In the genomic region with DNA sequence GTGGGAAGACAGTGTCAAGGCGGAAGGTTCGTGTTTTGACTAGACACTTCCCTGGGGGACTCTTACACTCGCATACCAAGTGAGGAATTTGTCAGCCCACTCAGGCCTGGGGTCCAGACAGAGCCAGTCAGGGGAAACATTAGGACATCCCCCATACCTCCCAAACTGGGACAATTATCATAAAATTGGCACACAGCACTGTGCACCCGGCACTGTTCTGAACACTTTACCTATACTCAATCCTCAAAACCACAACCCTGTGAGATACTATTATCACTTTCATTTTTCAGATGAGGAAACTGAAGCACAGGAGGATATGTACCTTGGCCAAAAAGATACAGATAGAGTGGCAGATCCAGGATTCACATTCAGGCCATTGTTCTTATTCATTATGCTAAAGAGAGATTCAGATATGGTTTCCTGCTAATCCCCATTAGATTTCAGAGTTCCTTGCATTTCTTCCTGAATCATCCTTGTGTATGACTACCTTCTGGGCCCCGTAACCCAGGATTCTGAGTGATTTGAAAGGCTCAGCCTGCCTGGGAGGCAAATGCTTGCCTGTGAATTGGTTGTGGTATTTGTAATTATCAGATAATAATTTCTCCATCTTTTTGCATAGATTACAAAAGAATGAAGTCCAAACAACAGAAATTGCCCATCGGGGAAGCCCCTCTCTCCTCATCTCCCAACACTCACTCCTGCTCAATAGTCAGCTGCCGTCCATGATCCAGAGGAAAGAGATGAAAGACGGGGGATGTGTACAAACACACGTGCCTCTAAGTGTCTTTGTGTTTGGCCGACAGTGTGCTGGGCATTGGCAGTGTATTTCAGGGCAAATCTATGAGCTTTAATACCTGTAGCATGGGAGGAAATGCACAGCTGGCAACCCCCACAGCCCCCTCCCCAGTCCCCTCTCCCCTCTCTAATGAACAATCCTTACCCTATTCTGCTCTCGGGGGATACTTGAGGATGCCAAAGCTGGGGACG, we compare ENCODE assay signal across 15 cellular contexts. TPM values are rescaled to one million over a fixed set of nuclear protein-coding genes. Genes with fewer than 3 reads are reported as not detected.
DNase-seq lines count a peak whose midpoint lies in the region; ATAC-seq and TF ChIP-seq lines count a peak whose summit lies in the region.
"Had no signal": no experiment of that assay in that cellular context is flagged by ENCODE, and none has a peak within 500 bp of the region (broad histone marks: within the 10 kb centered on the region; RNA-seq: fewer than 3 reads in every experiment).

No MANE protein-coding gene starts in this region.

- peaks cover 4% of the 10 kb centered on the region for H3K27me3 ChIP-seq in CD4-positive, alpha-beta memory T cell (ENCODE audit: insufficient read depth, low read length)
- H3K27me3 ChIP-seq: hepatocyte had no signal

- TF ChIP-seq CTCF in RWPE1 (conservative IDR thresholded peaks at IDR 0.05; ENCODE audit: low read depth), result no peak

- H3K4me1 ChIP-seq in CD4-positive, alpha-beta memory T cell (ENCODE audit: insufficient read depth, low read length), result peaks cover 35% of the 10 kb centered on the region

- H3K36me3 Mint-ChIP-seq in CD4-positive, alpha-beta memory T cell, result peaks cover 0 to under 1% of the 10 kb centered on the region in 2 donors
- H3K36me3 Mint-ChIP-seq in activated naive CD8-positive, alpha-beta T cell, result no peaks in the 10 kb centered on the region

- intact Hi-C loops in CD4-positive, alpha-beta memory T cell (cut with micrococcal nuclease), result no loop called here

- H3K27me3 Mint-ChIP-seq in CD4-positive, alpha-beta memory T cell, result peaks cover 4% of the 10 kb centered on the region in 2 donors
- no peaks in the 10 kb centered on the region for H3K27me3 Mint-ChIP-seq in activated naive CD8-positive, alpha-beta T cell

- CTCF ChIA-PET in CD4-positive, alpha-beta memory T cell (lab: Charles Lee; ENCODE audit: partially characterized antibody), result interaction anchor here (1.0 to 15.8 kb wide), 6 partner anchors 10 to 101 kb away, joined by 3 to 226 read pairs (median 5); no protein-coding TSS in a partner anchor
- CTCF ChIA-PET in RWPE1 (lab: Yijun Ruan, JAX), result interaction anchor here (1.3 kb wide), 1 partner anchor 10 kb away, joined by 5 read pairs; no protein-coding TSS in a partner anchor

- H3K9me3 Mint-ChIP-seq in CD4-positive, alpha-beta memory T cell, result peaks cover 0 to 2% (median 0%) of the 10 kb centered on the region in 8 donors
- H3K9me3 Mint-ChIP-seq in activated naive CD8-positive, alpha-beta T cell (ENCODE audit: low read depth), result no peaks in the 10 kb centered on the region
- H3K9me3 Mint-ChIP-seq: H9 had no signal

- peak overlapping the region; percentile 22 for H3K27ac ChIP-seq in CD4-positive, alpha-beta memory T cell (ENCODE audit: low read depth, low read length)
- no peak overlapping the region for H3K27ac ChIP-seq in RWPE1
- H3K27ac ChIP-seq: hepatocyte had no signal

- peak in 4 of 5 donors; percentile 31 to 58 (median 46) for DNase-seq in CD4-positive, alpha-beta memory T cell
- DNase-seq in NCI-H2196 treated with DMSO at 0.1 percent for 48 hours (lab: John Stamatoyannopoulos, UW; ENCODE audit: unreplicated experiment), result no peak
- DNase-seq in effector CD4-positive, alpha-beta T cell, result no peak
- DNase-seq in anterior cingulate cortex (lab: John Stamatoyannopoulos, UW), result no peak
- no peak for DNase-seq in RWPE1 (ENCODE audit: low spot score)
- DNase-seq: C1 segment of cervical spinal cord, H9, mesendoderm, NCI-H187 treated with DMSO at 0.1 percent for 48 hours had no signal

- H3K27ac Mint-ChIP-seq in CD4-positive, alpha-beta memory T cell, result peak overlapping the region; percentile 41 to 93 (median 80)
- H3K27ac Mint-ChIP-seq in activated naive CD8-positive, alpha-beta T cell, result peak overlapping the region; percentile 25

- H3K36me3 ChIP-seq in CD4-positive, alpha-beta memory T cell (ENCODE audit: insufficient read depth, low read length), result no peaks in the 10 kb centered on the region

- POLR2A ChIA-PET in CD4-positive, alpha-beta memory T cell (lab: Charles Lee; ENCODE audit: partially characterized antibody), result interaction anchor here (0.9 to 8.7 kb wide), 5 partner anchors 29 to 790 kb away, joined by 3 to 62 read pairs (median 3); partner anchors contain the start of genes RNF41 and STAT6
- POLR2A ChIA-PET in RWPE1 (lab: Yijun Ruan, JAX; ENCODE audit: low non-redundant PET), result no interaction called here

- peak overlapping the region; percentile 53 to 83 (median 71) for H3K4me3 Mint-ChIP-seq in CD4-positive, alpha-beta memory T cell
- H3K4me3 Mint-ChIP-seq in activated naive CD8-positive, alpha-beta T cell, result peak overlapping the region; percentile 35

- ATAC-seq in GM19025 (IDR thresholded peaks at IDR 0.05; ENCODE audit: low read depth, unreplicated experiment) (peak; percentile 46), HG03342 (IDR thresholded peaks at IDR 0.05; ENCODE audit: unreplicated experiment) (peak; percentile 58)

- peak overlapping the region in 1 of 2 donors; percentile 37 for H3K4me3 ChIP-seq in CD4-positive, alpha-beta memory T cell (ENCODE audit: low read length in 2 of 2)
- H3K4me3 ChIP-seq: hepatocyte had no signal

- no peaks in the 10 kb centered on the region for H3K9me3 ChIP-seq in CD4-positive, alpha-beta memory T cell (ENCODE audit: control insufficient read depth in 1 of 2, low read length in 2 of 2)

- peaks cover 26 to 44% (median 36%) of the 10 kb centered on the region in 4 donors for H3K4me1 Mint-ChIP-seq in CD4-positive, alpha-beta memory T cell
- H3K4me1 Mint-ChIP-seq in activated naive CD8-positive, alpha-beta T cell (ENCODE audit: low read depth), result peaks cover 42% of the 10 kb centered on the region

RNA-seq across cellular contexts. Expression of gene TAC3, which starts 4.6 kb away (rescaled TPM):
- not detected for total RNA-seq in CD4-positive, alpha-beta memory T cell
- under 1 TPM in 1 of 2 donors, not detected in 1; 0.36 TPM for polyA plus RNA-seq in CD4-positive, alpha-beta memory T cell
- total RNA-seq: renal cortical epithelial cell, RPMI7951 had no signal

RNA-seq across cellular contexts. Expression of gene ZBTB39, which starts 5.4 kb away (rescaled TPM):
- 10 to 100 TPM; 10.8 to 12.2 TPM for total RNA-seq in CD4-positive, alpha-beta memory T cell
- 1 to 10 TPM in 1 of 2 donors, under 1 TPM in 1; 0.98 to 2.7 TPM for polyA plus RNA-seq in CD4-positive, alpha-beta memory T cell

RNA-seq across cellular contexts. Expression of gene MYO1A, which starts 38.2 kb away (rescaled TPM):
- total RNA-seq in CD4-positive, alpha-beta memory T cell, result 1 to 10 TPM; 1.2 to 3.0 TPM
- polyA plus RNA-seq in CD4-positive, alpha-beta memory T cell, result not detected
- total RNA-seq: renal cortical epithelial cell, RPMI7951 had no signal

RNA-seq across cellular contexts. Expression of gene RDH16, which starts 54.3 kb away (rescaled TPM):
- 1 to 10 TPM; 1.3 to 1.9 TPM for total RNA-seq in CD4-positive, alpha-beta memory T cell
- under 1 TPM; 0.09 to 0.47 TPM for polyA plus RNA-seq in CD4-positive, alpha-beta memory T cell
- total RNA-seq: RPMI7951 had no signal

Comparison
In these comparisons a context has a peak if more than half of its experiments do, and no peak if none do; other contexts are left out.
1. DNase-seq: peak in CD4-positive, alpha-beta memory T cell (4 of 5); none in NCI-H2196 treated with DMSO at 0.1 percent for 48 hours (single experiment), effector CD4-positive, alpha-beta T cell (single experiment), anterior cingulate cortex (0 of 58) and RWPE1 (single experiment).